ENCODE assay signal across 9 cellular contexts in genomic region chr13:43316997-43317396, GRCh38.
DNase-seq lines count a peak whose midpoint lies in the region; ATAC-seq, FAIRE-seq and TF ChIP-seq lines count a peak whose summit lies in the region.
"Had no signal": no experiment of that assay in that cellular context is flagged by ENCODE, and none has a peak within 500 bp of the region (broad histone marks: within the 10 kb centered on the region; RNA-seq: fewer than 3 reads in every experiment).

No MANE protein-coding gene starts in this region.

- in situ Hi-C loops in GM12878 (cut with MboI): no loop called here

- WGBS in HUES64: 25% methylated on average over 4 of the region's 4 CpGs
- 31% methylated on average over 4 of the region's 4 CpGs for WGBS in GM12878 (ENCODE audit: insufficient coverage, insufficient replicate concordance, low lambda C conversion rate, missing lambda C conversion rate)

- FAIRE-seq in GM12878 (lab: Jason Lieb, UNC): no peak

- no peak for TF ChIP-seq RAD21 in GM12878 (IDR thresholded peaks at IDR 0.05; ENCODE audit: insufficient read depth, low read depth, low read length)

- H3K4me1 ChIP-seq in HUES64 (ENCODE audit: insufficient read depth, low read length) (peaks cover 51% of the 10 kb centered on the region), GM12878 (ENCODE audit: control insufficient read depth, insufficient read depth, low read length) (no peaks in the 10 kb centered on the region)

- H3K36me3 ChIP-seq in HUES64 (ENCODE audit: insufficient read depth, low read length): no peaks in the 10 kb centered on the region
- H3K36me3 ChIP-seq in GM12878 (ENCODE audit: control insufficient read depth in 2 of 2, insufficient read depth in 2 of 2, low read length in 1 of 2): no peaks in the 10 kb centered on the region

- SMC1A ChIA-PET in GM12878 (lab: Charles Lee; ENCODE audit: uncharacterized antibody, unreplicated experiment): interaction anchor here (0.9 kb wide), 1 partner anchor 13 kb away, joined by 3 read pairs; no protein-coding TSS in a partner anchor

- H3K4me3 ChIP-seq in HUES64 (ENCODE audit: low read length): no peak overlapping the region; the same call in 1 of the 2 replicates
- H3K4me3 ChIP-seq in GM12878: no peak overlapping the region

- BruUV-seq in GM12878 (replicated peaks; lab: Mats Ljungman, UMichigan): no TSS peak

- H3K9ac ChIP-seq in HUES64 (ENCODE audit: low read depth, low read length): no peak overlapping the region
- H3K9ac ChIP-seq in GM12878 (ENCODE audit: control insufficient read depth, insufficient read depth, low read length): no peak overlapping the region

- no peak for TF ChIP-seq POLR2A in GM12878 (IDR thresholded peaks at IDR 0.05; ENCODE audit: low read depth, low read length)

- CTCF ChIA-PET in GM12878 (lab: Yijun Ruan, JAX): no interaction called here

- no peak overlapping the region for H2AFZ ChIP-seq in GM12878 (ENCODE audit: control insufficient read depth, low read depth, low read length)

- ATAC-seq in GM12878: peak; percentile 35
- ATAC-seq in HG03521 (IDR thresholded peaks at IDR 0.05; ENCODE audit: unreplicated experiment): no peak
- ATAC-seq in GM21515 (IDR thresholded peaks at IDR 0.05; ENCODE audit: unreplicated experiment): no peak

- DNase-seq in AG08395 (ENCODE audit: low spot score) (peak; percentile 68), GM12878 (ENCODE audit: low read depth, low spot score) (no peak), left kidney (ENCODE audit: low read depth, low spot score) (peak; percentile 56), NCI-H1930 (lab: John Stamatoyannopoulos, UW) (no peak), DMS79 (lab: John Stamatoyannopoulos, UW) (no peak)
- DNase-seq: T-helper 2 cell had no signal

- POLR2A ChIA-PET in GM12878 (lab: Charles Lee): no interaction called here

- intact Hi-C loops in GM12878 (cut with micrococcal nuclease; ENCODE audit: unreplicated experiment): no loop called here

- no peaks in the 10 kb centered on the region for H3K27me3 ChIP-seq in HUES64 (ENCODE audit: insufficient read depth, low read length)
- no peaks in the 10 kb centered on the region for H3K27me3 ChIP-seq in GM12878 (replicated peaks in 1 of 2; ENCODE audit: control insufficient read depth in 2 of 2, insufficient read depth in 2 of 2, low read length in 1 of 2)

- H3K27ac ChIP-seq in HUES64 (ENCODE audit: low read depth, low read length): peak overlapping the region; percentile 71; the same call in 1 of the 2 replicates
- no peak overlapping the region for H3K27ac ChIP-seq in GM12878 (ENCODE audit: control insufficient read depth, insufficient read depth)

- no peak overlapping the region for H3K4me2 ChIP-seq in GM12878 (ENCODE audit: control insufficient read depth, insufficient read depth)

- H3K9me3 ChIP-seq in HUES64 (ENCODE audit: insufficient read depth, low read depth, low read length) (no peaks in the 10 kb centered on the region), GM12878 (replicated peaks; ENCODE audit: control insufficient read depth, insufficient read depth, low read length) (no peaks in the 10 kb centered on the region)

- TF ChIP-seq EP300 in GM12878 (IDR thresholded peaks at IDR 0.05; ENCODE audit: borderline replicate concordance in 1 of 2, control insufficient read depth in 1 of 2, low read depth in 2 of 2, low read length in 2 of 2): no peak

- RAD21 ChIA-PET in GM12878 (lab: Charles Lee; ENCODE audit: unreplicated experiment): no interaction called here

- no peaks in the 10 kb centered on the region for H4K20me1 ChIP-seq in GM12878 (ENCODE audit: control insufficient read depth, insufficient read depth)

- TF ChIP-seq CTCF in GM12878 (IDR thresholded peaks at IDR 0.05 in 2 of 3, conservative IDR thresholded peaks at IDR 0.05 in 1 of 3; ENCODE audit: control insufficient read depth in 2 of 3, extremely low read depth in 1 of 3, insufficient read depth in 1 of 3, low read depth in 3 of 3, low read length in 3 of 3): no peak

- H3K79me2 ChIP-seq in GM12878 (ENCODE audit: control insufficient read depth, insufficient read depth, low read length): no peaks in the 10 kb centered on the region

TF ChIP-seq in GM12878, 131 proteins besides CTCF, POLR2A, EP300 and RAD21:
- TF ChIP-seq ZSCAN29 (IDR thresholded peaks at IDR 0.05) (no peak), HDAC2 (IDR thresholded peaks at IDR 0.05) (no peak), SMAD1 (IDR thresholded peaks at IDR 0.05; ENCODE audit: low read depth, partially characterized antibody) (no peak)

Comparison
In these comparisons a context has a peak if more than half of its experiments do, and no peak if none do; other contexts are left out.
1. DNase-seq: peak in AG08395 (single experiment) and left kidney (single experiment); none in GM12878 (single experiment), NCI-H1930 (0 of 2) and DMS79 (single experiment).